In genomic region chr2:101007415-101008345, GRCh38 we compare ENCODE assay signal across 14 cellular contexts. TPM values are rescaled to one million over a fixed set of nuclear protein-coding genes. Genes with fewer than 3 reads are reported as not detected.
DNase-seq lines count a peak whose midpoint lies in the region; ATAC-seq, FAIRE-seq and TF ChIP-seq lines count a peak whose summit lies in the region.
"Had no signal": no experiment of that assay in that cellular context is flagged by ENCODE, and none has a peak within 500 bp of the region (broad histone marks: within the 10 kb centered on the region; RNA-seq: fewer than 3 reads in every experiment).

No MANE protein-coding gene starts in this region.

- H3K36me3 Mint-ChIP-seq in CD4-positive, alpha-beta T cell (ENCODE audit: low read depth), result peaks cover 89% of the 10 kb centered on the region
- H3K36me3 Mint-ChIP-seq in T-helper 17 cell (ENCODE audit: low read depth), result peaks cover 19% of the 10 kb centered on the region

- H3K27ac Mint-ChIP-seq in CD4-positive, alpha-beta T cell, result peak overlapping the region; percentile 26
- peak overlapping the region; percentile 83 for H3K27ac Mint-ChIP-seq in T-helper 17 cell

- H3K9me3 ChIP-seq in CD4-positive, alpha-beta T cell (ENCODE audit: control insufficient read depth, low read length), result no peaks in the 10 kb centered on the region
- H3K9me3 ChIP-seq in T-helper 17 cell (ENCODE audit: control insufficient read depth, low read length, poor library complexity, severe bottlenecking), result no peaks in the 10 kb centered on the region
- H3K9me3 ChIP-seq: vagina had no signal

- DNase-seq in CD4-positive, alpha-beta T cell, result no peak
- no peak for DNase-seq in GM12892 (ENCODE audit: insufficient read length)
- no peak for DNase-seq in T-helper 17 cell
- peak; percentile 12 for DNase-seq in fibroblast of peridontal ligament (ENCODE audit: extremely low read depth)
- no peak for DNase-seq in NCI-H510A (lab: John Stamatoyannopoulos, UW)
- DNase-seq in SIG-M5 treated with dmso at 0.1 percent for 504 hours (lab: John Stamatoyannopoulos, UW; ENCODE audit: unreplicated experiment), result no peak
- DNase-seq in activated CD4-positive, CD25-positive, alpha-beta regulatory T cell (lab: John Stamatoyannopoulos, UW), result no peak
- DNase-seq: activated CD4-positive, alpha-beta T cell treated with anti-CD3 and anti-CD28 coated beads, Interleukin-2, amount 50 U/mL, for 1 hour; DMS79 treated with DMSO at 0.1 percent for 48 hours; foreskin fibroblast; NCI-H1436; RPMI8226 had no signal

- H3K4me3 Mint-ChIP-seq in CD4-positive, alpha-beta T cell, result peak overlapping the region; percentile 8
- peak overlapping the region; percentile 45 for H3K4me3 Mint-ChIP-seq in T-helper 17 cell

- CTCF ChIA-PET in CD4-positive, alpha-beta T cell (lab: Charles Lee), result no interaction called here

- TF ChIP-seq POLR2A in GM12892 (IDR thresholded peaks at IDR 0.05; ENCODE audit: low read depth, low read length), result peak; percentile 81

- POLR2A ChIA-PET in CD4-positive, alpha-beta T cell (lab: Charles Lee), result interaction anchor here (0.6 kb wide), 1 partner anchor 445 kb away, joined by 4 read pairs; no protein-coding TSS in a partner anchor

- no peak for FAIRE-seq in GM12892 (lab: Jason Lieb, UNC)

- H3K27me3 Mint-ChIP-seq in CD4-positive, alpha-beta T cell, result no peaks in the 10 kb centered on the region
- H3K27me3 Mint-ChIP-seq in T-helper 17 cell, result no peaks in the 10 kb centered on the region

- ATAC-seq in CD4-positive, alpha-beta T cell (ENCODE audit: poor library complexity), result no peak
- no peak for ATAC-seq in T-helper 17 cell
- no peak for ATAC-seq in GM18858 (IDR thresholded peaks at IDR 0.05; ENCODE audit: unreplicated experiment)

- peaks cover 60% of the 10 kb centered on the region for H3K4me1 Mint-ChIP-seq in CD4-positive, alpha-beta T cell (ENCODE audit: low read depth)
- H3K4me1 Mint-ChIP-seq in T-helper 17 cell, result peaks cover 40% of the 10 kb centered on the region

- H3K27ac ChIP-seq in CD4-positive, alpha-beta T cell (ENCODE audit: low read depth, low read length), result no peak overlapping the region
- H3K27ac ChIP-seq: vagina had no signal

- intact Hi-C loops in CD4-positive, alpha-beta T cell (cut with DNase I, micrococcal nuclease), result loop anchor here in 1 of 2 experiments (2.0 kb wide), 1 partner anchor 145 kb away; no protein-coding TSS in a partner anchor

- TF ChIP-seq CTCF in CD4-positive, alpha-beta T cell (IDR thresholded peaks at IDR 0.05), result no peak

- H3K9me3 Mint-ChIP-seq in CD4-positive, alpha-beta T cell, result no peaks in the 10 kb centered on the region

- H3K27me3 ChIP-seq in CD4-positive, alpha-beta T cell (ENCODE audit: control insufficient read depth, insufficient read depth, low read length), result no peaks in the 10 kb centered on the region
- H3K27me3 ChIP-seq: vagina had no signal

RNA-seq across cellular contexts. Expression of gene RPL31, which starts 5.6 kb away (rescaled TPM):
- total RNA-seq in CD4-positive, alpha-beta T cell, result 1,000 to 10,000 TPM; 2,901 to 2,913 TPM
- polyA plus RNA-seq in GM12892 (2012; ENCODE audit: missing spikeins), result 9,793 TPM
- total RNA-seq in T-helper 17 cell, result 1,000 to 10,000 TPM; 1,930 to 1,963 TPM
